Comparison of ENCODE assay signal across 15 cellular contexts in genomic region chr17:2357931-2358434, GRCh38. TPM values are rescaled to one million over a fixed set of nuclear protein-coding genes. Genes with fewer than 3 reads are reported as not detected.
A peak's percentile ranks its signal among the peaks of the same experiment; 100 is the strongest.
DNase-seq lines count a peak whose midpoint lies in the region; ATAC-seq and TF ChIP-seq lines count a peak whose summit lies in the region.
"Had no signal": no experiment of that assay in that cellular context is flagged by ENCODE, and none has a peak within 500 bp of the region (broad histone marks: within the 10 kb centered on the region; RNA-seq: fewer than 3 reads in every experiment).

No MANE protein-coding gene starts in this region.

- H3K9ac ChIP-seq in IMR-90 (ENCODE audit: low read depth, low read length) (no peak overlapping the region), mesenchymal stem cell (ENCODE audit: low read length) (no peak overlapping the region)
- H3K9ac ChIP-seq: GM23248 had no signal

- DNase-seq in CD14-positive monocyte (ENCODE audit: low spot score) (peak; percentile 12), IMR-90 (no peak), mesenchymal stem cell (no peak), transverse colon (no peak), iPS-NIHi7 (ENCODE audit: extremely low spot score) (no peak), NCI-H2029 treated with DMSO at 0.1 percent for 48 hours (lab: John Stamatoyannopoulos, UW) (no peak)
- DNase-seq: BE2C; Caco-2; CD8-positive, alpha-beta memory T cell; DMS53; GF-D8; GM23248; H7 had no signal

- H4K20me1 ChIP-seq in IMR-90 (ENCODE audit: insufficient read depth, low read length), result peaks cover 32% of the 10 kb centered on the region

- intact Hi-C loops in CD14-positive monocyte (cut with micrococcal nuclease), result no loop called here
- intact Hi-C loops in IMR-90 (cut with micrococcal nuclease), result no loop called here
- intact Hi-C loops in transverse colon (cut with DNase I; ENCODE audit: low total_unique reads), result no loop called here

- H2BK12ac ChIP-seq in mesenchymal stem cell (ENCODE audit: low read length in 2 of 2), result peak overlapping the region in 1 of 2 experiments; percentile 66

- H3K27ac Mint-ChIP-seq in CD14-positive monocyte (peak overlapping the region in 2 of 7 donors; percentile 46 to 69), brain (peak overlapping the region in 3 of 5 experiments; percentile 26 to 75 (median 48))
- H3K27ac Mint-ChIP-seq: CD8-positive, alpha-beta memory T cell; IgD-negative memory B cell had no signal

- H3K36me3 Mint-ChIP-seq in CD14-positive monocyte (peaks cover 8 to 18% of the 10 kb centered on the region in 2 donors), brain (peaks cover 9% of the 10 kb centered on the region)
- H3K36me3 Mint-ChIP-seq: IgD-negative memory B cell had no signal

- H2AFZ ChIP-seq in IMR-90 (replicated peaks; ENCODE audit: low read length, poor library complexity) (no peak overlapping the region), mesenchymal stem cell (ENCODE audit: low read depth, low read length) (no peak overlapping the region)
- H2AFZ ChIP-seq: GM23248 had no signal

- H3K4me1 Mint-ChIP-seq in CD14-positive monocyte (no peaks in the 10 kb centered on the region), brain (peaks cover 28% of the 10 kb centered on the region)

- no peak overlapping the region for H4K8ac ChIP-seq in IMR-90 (ENCODE audit: low read depth in 2 of 2, low read length in 2 of 2)
- no peak overlapping the region for H4K8ac ChIP-seq in mesenchymal stem cell (ENCODE audit: low read length)

- H3K27me3 ChIP-seq in IMR-90 (ENCODE audit: control insufficient read depth, insufficient read depth, low read length), result no peaks in the 10 kb centered on the region
- H3K27me3 ChIP-seq in mesenchymal stem cell (ENCODE audit: control insufficient read depth in 1 of 2, insufficient read depth in 1 of 2, low read length in 2 of 2), result no peaks in the 10 kb centered on the region
- H3K27me3 ChIP-seq in transverse colon, result no peaks in the 10 kb centered on the region
- H3K27me3 ChIP-seq: BE2C had no signal

- H3K4me2 ChIP-seq in IMR-90 (ENCODE audit: low read depth, low read length) (no peak overlapping the region), mesenchymal stem cell (ENCODE audit: low read length, poor library complexity, severe bottlenecking) (no peak overlapping the region)

- TF ChIP-seq RAD21 in IMR-90 (IDR thresholded peaks at IDR 0.05; ENCODE audit: low read length), result no peak

- H2BK20ac ChIP-seq in IMR-90 (ENCODE audit: low read depth, low read length), result peak overlapping the region; percentile 14; the same call in 1 of the 2 replicates

- dilution Hi-C loops in IMR-90 (cut with HindIII; ENCODE audit: low sequenced_read_pairs, unreplicated experiment), result no loop called here

- H3K27me3 Mint-ChIP-seq in CD14-positive monocyte (ENCODE audit: low read depth in 3 of 3) (peaks cover 0 to 4% (median 1%) of the 10 kb centered on the region in 3 donors), brain (no peaks in the 10 kb centered on the region)
- H3K27me3 Mint-ChIP-seq: IgD-negative memory B cell had no signal

- H2BK15ac ChIP-seq in IMR-90 (ENCODE audit: low read depth, low read length) (no peak overlapping the region), mesenchymal stem cell (ENCODE audit: low read depth, poor library complexity, severe bottlenecking) (no peak overlapping the region)

- H4K5ac ChIP-seq in IMR-90 (ENCODE audit: low read depth, low read length), result no peak overlapping the region

- 93% methylated on average over 3 of the region's 10 CpGs; no CpG with 5 or more reads in 1 of the 2 experiments for WGBS in IMR-90 (ENCODE audit: extremely low coverage in 2 of 2, insufficient read length in 1 of 2), 2 experiments
- 91% methylated on average over 10 of the region's 10 CpGs for WGBS in mesenchymal stem cell
- WGBS in transverse colon (ENCODE audit: low coverage in 1 of 2), 2 donors, result 60 to 88% methylated on average over 2 to 10 of the region's 10 CpGs

- in situ Hi-C loops in IMR-90 (cut with MboI; ENCODE audit: low sequenced_read_pairs), result no loop called here
- in situ Hi-C loops in transverse colon (cut with MboI; ENCODE audit: low pct_ligation_motif_present in 1 of 4, low pct_unique_long_range_greater_than_20kb in 1 of 4, low sequenced_read_pairs in 3 of 4), result no loop called here

- H3K9me3 Mint-ChIP-seq in CD14-positive monocyte, result peaks cover 0 to 3% (median 0%) of the 10 kb centered on the region in 7 donors
- no peaks in the 10 kb centered on the region for H3K9me3 Mint-ChIP-seq in brain
- H3K9me3 Mint-ChIP-seq: CD8-positive, alpha-beta memory T cell; IgD-negative memory B cell had no signal

- TF ChIP-seq POLR2A in IMR-90 (IDR thresholded peaks at IDR 0.05; ENCODE audit: low read depth, low read length), result no peak
- no peak for TF ChIP-seq POLR2A in transverse colon (IDR thresholded peaks at IDR 0.05)

- H3K79me1 ChIP-seq in IMR-90 (ENCODE audit: low read depth in 1 of 2, low read length in 2 of 2), result peaks cover 5 to 27% of the 10 kb centered on the region in 2 experiments; a peak in 2 of 4 replicates
- peaks cover 16% of the 10 kb centered on the region for H3K79me1 ChIP-seq in mesenchymal stem cell (replicated peaks; ENCODE audit: low read length, poor library complexity, severe bottlenecking)

- H2BK5ac ChIP-seq in IMR-90 (ENCODE audit: low read depth, low read length, poor library complexity, severe bottlenecking) (no peak overlapping the region), mesenchymal stem cell (ENCODE audit: low read depth, low read length, poor library complexity, severe bottlenecking) (no peak overlapping the region)

- H3K23ac ChIP-seq in IMR-90 (ENCODE audit: low read depth, low read length) (no peak overlapping the region), mesenchymal stem cell (ENCODE audit: low read length in 2 of 2) (no peak overlapping the region)

- H2BK120ac ChIP-seq in IMR-90 (ENCODE audit: low read depth, low read length) (no peak overlapping the region), mesenchymal stem cell (ENCODE audit: low read depth, low read length) (no peak overlapping the region)

- no peak overlapping the region for H3K18ac ChIP-seq in IMR-90 (ENCODE audit: low read depth, low read length)
- H3K18ac ChIP-seq in mesenchymal stem cell (ENCODE audit: low read depth in 1 of 2, low read length in 2 of 2), result no peak overlapping the region

- no TSS peak for BruUV-seq in IMR-90 (replicated peaks; lab: Mats Ljungman, UMichigan)

- peak overlapping the region; percentile 13 for H2AK5ac ChIP-seq in IMR-90 (ENCODE audit: low read depth, low read length)
- H2AK5ac ChIP-seq in mesenchymal stem cell (ENCODE audit: low read length, severe bottlenecking), result peak overlapping the region; percentile 92

- H3K4ac ChIP-seq in IMR-90 (ENCODE audit: low read depth, low read length) (no peak overlapping the region), mesenchymal stem cell (ENCODE audit: low read depth in 1 of 2, low read length in 2 of 2) (no peak overlapping the region)

- POLR2A ChIA-PET in IMR-90 (lab: Charles Lee; ENCODE audit: unreplicated experiment), result no interaction called here

- TF ChIP-seq CTCF in CD14-positive monocyte (IDR thresholded peaks at IDR 0.05) (no peak), IMR-90 (conservative IDR thresholded peaks at IDR 0.05; ENCODE audit: low read depth, low read length) (no peak), brain (conservative IDR thresholded peaks at IDR 0.05) (no peak), transverse colon (IDR thresholded peaks at IDR 0.05) (no peak)

- H3K9me3 ChIP-seq in IMR-90 (ENCODE audit: control insufficient read depth, insufficient read depth, low read length) (no peaks in the 10 kb centered on the region), mesenchymal stem cell (ENCODE audit: control insufficient read depth, low read length) (no peaks in the 10 kb centered on the region), transverse colon (no peaks in the 10 kb centered on the region)
- H3K9me3 ChIP-seq: BE2C, Caco-2 had no signal

- no peak overlapping the region for H3K27ac ChIP-seq in IMR-90 (ENCODE audit: insufficient read depth, low read length)
- no peak overlapping the region for H3K27ac ChIP-seq in mesenchymal stem cell (ENCODE audit: low read length, poor library complexity, severe bottlenecking)
- no peak overlapping the region for H3K27ac ChIP-seq in transverse colon
- H3K27ac ChIP-seq: GM23248 had no signal

- H3K4me3 Mint-ChIP-seq in CD14-positive monocyte (no peak overlapping the region), brain (no peak overlapping the region)
- H3K4me3 Mint-ChIP-seq: CD8-positive, alpha-beta memory T cell; IgD-negative memory B cell had no signal

- no peak overlapping the region for H2AK9ac ChIP-seq in IMR-90 (replicated peaks; ENCODE audit: low read depth, low read length, poor library complexity)

- no peak for ATAC-seq in IMR-90 (ENCODE audit: low read depth)

- peaks cover 23% of the 10 kb centered on the region for H3K9me1 ChIP-seq in IMR-90 (ENCODE audit: insufficient read depth, low read length)

- no peak overlapping the region for H3K14ac ChIP-seq in IMR-90 (replicated peaks; ENCODE audit: low read depth, low read length)
- peak overlapping the region in 1 of 2 experiments; percentile 41 for H3K14ac ChIP-seq in mesenchymal stem cell (ENCODE audit: low read length in 2 of 2)

- CTCF ChIA-PET in IMR-90 (lab: Yijun Ruan, JAX), result interaction anchor here (0.5 to 0.6 kb wide), 2 partner anchors 16 to 1182 kb away, joined by 3 to 4 read pairs; no protein-coding TSS in a partner anchor

- no peak for TF ChIP-seq EP300 in transverse colon (IDR thresholded peaks at IDR 0.05; ENCODE audit: low read depth)

- H3K56ac ChIP-seq in IMR-90 (ENCODE audit: extremely low read depth, insufficient read depth, low read length), result no peak overlapping the region

- H3K4me1 ChIP-seq in IMR-90 (ENCODE audit: control insufficient read depth, insufficient read depth, low read length), result peaks cover 8% of the 10 kb centered on the region
- H3K4me1 ChIP-seq in mesenchymal stem cell (ENCODE audit: control insufficient read depth, insufficient read depth, low read depth, low read length), result peaks cover 25% of the 10 kb centered on the region
- peaks cover 0 to 8% (median 0%) of the 10 kb centered on the region in 4 donors for H3K4me1 ChIP-seq in transverse colon
- H3K4me1 ChIP-seq: BE2C had no signal

- H3K36me3 ChIP-seq in IMR-90 (ENCODE audit: control insufficient read depth, insufficient read depth, low read length), result peaks cover 11% of the 10 kb centered on the region
- H3K36me3 ChIP-seq in mesenchymal stem cell (ENCODE audit: control insufficient read depth in 1 of 2, insufficient read depth in 2 of 2, low read depth in 1 of 2, low read length in 2 of 2), result peaks cover 15 to 30% of the 10 kb centered on the region in 2 experiments
- H3K36me3 ChIP-seq in transverse colon, result no peaks in the 10 kb centered on the region
- H3K36me3 ChIP-seq: BE2C had no signal

- no peak overlapping the region for H3K4me3 ChIP-seq in IMR-90 (ENCODE audit: insufficient read depth, low read depth, low read length)
- H3K4me3 ChIP-seq in mesenchymal stem cell (ENCODE audit: insufficient read depth in 1 of 2, low read depth in 1 of 2, low read length in 2 of 2), result no peak overlapping the region
- no peak overlapping the region for H3K4me3 ChIP-seq in transverse colon
- H3K4me3 ChIP-seq: GM23248 had no signal

- H4K91ac ChIP-seq in IMR-90 (ENCODE audit: insufficient read depth, low read depth, low read length) (no peak overlapping the region), mesenchymal stem cell (ENCODE audit: low read length) (peak overlapping the region; percentile 54)

RNA-seq across cellular contexts. Expression of gene SGSM2, which starts 20.7 kb away (rescaled TPM):
- polyA plus RNA-seq in CD14-positive monocyte, result 1 to 10 TPM; 3.0 to 3.5 TPM
- 12.2 and 13.6 TPM in 2 replicates for total RNA-seq in IMR-90 (2012; rRNA removed)
- 79.6 and 81.2 TPM in 2 replicates for polyA plus RNA-seq in IMR-90 (2012; rRNA removed)
- polyA plus RNA-seq in IMR-90 (2012; cell fraction: cytosol; rRNA removed), result 30.9 and 35.6 TPM in 2 replicates
- polyA plus RNA-seq in IMR-90 (2012; cell fraction: nucleus; rRNA removed; ENCODE audit: low replicate concordance), result 390 and 704 TPM in 2 replicates
- polyA plus RNA-seq in brain (ENCODE audit: insufficient read depth, low read depth, low replicate concordance), result 56.3 TPM
- 39.7 TPM for polyA plus RNA-seq in mesenchymal stem cell (2013, experiment 1 of 2)
- polyA plus RNA-seq in mesenchymal stem cell (2013, experiment 2 of 2), result 36.3 TPM
- 100 to 1,000 TPM in 1 of 4 donors, 10 to 100 TPM in 3; 41.0 to 148 (median 70.0) TPM for total RNA-seq in transverse colon

RNA-seq across cellular contexts. Expression of gene TSR1, which starts 21.7 kb away (rescaled TPM):
- polyA plus RNA-seq in CD14-positive monocyte, result 1 to 10 TPM; 8.1 to 9.3 TPM
- 72.6 and 79.2 TPM in 2 replicates for total RNA-seq in IMR-90 (2012; rRNA removed)
- polyA plus RNA-seq in IMR-90 (2012; rRNA removed), result 21.0 and 22.6 TPM in 2 replicates
- 7.4 and 11.3 TPM in 2 replicates for polyA plus RNA-seq in IMR-90 (2012; cell fraction: cytosol; rRNA removed)
- polyA plus RNA-seq in IMR-90 (2012; cell fraction: nucleus; rRNA removed; ENCODE audit: low replicate concordance), result 17.2 and 31.2 TPM in 2 replicates
- polyA plus RNA-seq in brain (ENCODE audit: insufficient read depth, low read depth, low replicate concordance), result 15.9 TPM
- 13.3 TPM for polyA plus RNA-seq in mesenchymal stem cell (2013, experiment 1 of 2)
- polyA plus RNA-seq in mesenchymal stem cell (2013, experiment 2 of 2), result 12.6 TPM
- 10 to 100 TPM in 2 of 4 donors, 1 to 10 TPM in 2; 3.0 to 18.9 (median 14.4) TPM for total RNA-seq in transverse colon

RNA-seq across cellular contexts. Expression of gene MNT, which starts 42.9 kb away (rescaled TPM):
- polyA plus RNA-seq in CD14-positive monocyte (1 to 10 TPM in 1 of 2 donors, under 1 TPM in 1; 0.28 to 1.3 TPM), IMR-90 (2012; rRNA removed) (8.3 and 9.4 TPM in 2 replicates), brain (ENCODE audit: insufficient read depth, low read depth, low replicate concordance) (17.4 TPM)
- total RNA-seq in IMR-90 (2012; rRNA removed) (1.4 and 1.9 TPM in 2 replicates), transverse colon (10 to 100 TPM; 13.7 to 27.7 (median 20.9) TPM)
- polyA plus RNA-seq in IMR-90 (2012; cell fraction: cytosol; rRNA removed), result 7.6 and 9.5 TPM in 2 replicates
- polyA plus RNA-seq in IMR-90 (2012; cell fraction: nucleus; rRNA removed; ENCODE audit: low replicate concordance), result 48.6 and 60.0 TPM in 2 replicates
- 21.1 TPM for polyA plus RNA-seq in mesenchymal stem cell (2013, experiment 1 of 2)
- 19.7 TPM for polyA plus RNA-seq in mesenchymal stem cell (2013, experiment 2 of 2)

RNA-seq across cellular contexts. Expression of gene SRR, which starts 54.2 kb away (rescaled TPM):
- polyA plus RNA-seq in CD14-positive monocyte, result 1 to 10 TPM; 3.7 to 5.7 TPM
- 38.0 and 52.7 TPM in 2 replicates for total RNA-seq in IMR-90 (2012; rRNA removed)
- polyA plus RNA-seq in IMR-90 (2012; rRNA removed), result 13.1 and 14.5 TPM in 2 replicates
- 11.2 and 12.0 TPM in 2 replicates for polyA plus RNA-seq in IMR-90 (2012; cell fraction: cytosol; rRNA removed)
- polyA plus RNA-seq in IMR-90 (2012; cell fraction: nucleus; rRNA removed; ENCODE audit: low replicate concordance), result 2.8 and 8.8 TPM in 2 replicates
- polyA plus RNA-seq in brain (ENCODE audit: insufficient read depth, low read depth, low replicate concordance), result 41.0 TPM
- 12.2 TPM for polyA plus RNA-seq in mesenchymal stem cell (2013, experiment 1 of 2)
- 10.6 TPM for polyA plus RNA-seq in mesenchymal stem cell (2013, experiment 2 of 2)
- 10 to 100 TPM in 2 of 4 donors, under 1 TPM in 1, not detected in 1; 0.40 to 23.1 (median 12.1) TPM for total RNA-seq in transverse colon

RNA-seq across cellular contexts. Expression of gene SMG6, which starts 54.4 kb away (rescaled TPM):
- polyA plus RNA-seq in CD14-positive monocyte (1 to 10 TPM in 1 of 2 donors, under 1 TPM in 1; 0.67 to 1.1 TPM), IMR-90 (2012; rRNA removed) (23.5 and 30.3 TPM in 2 replicates), brain (ENCODE audit: insufficient read depth, low read depth, low replicate concordance) (41.3 TPM)
- total RNA-seq in IMR-90 (2012; rRNA removed) (16.3 and 18.9 TPM in 2 replicates), transverse colon (100 to 1,000 TPM in 1 of 4 donors, 10 to 100 TPM in 3; 28.6 to 112 (median 39.1) TPM)
- polyA plus RNA-seq in IMR-90 (2012; cell fraction: cytosol; rRNA removed), result 17.7 and 31.5 TPM in 2 replicates
- 32.6 and 45.9 TPM in 2 replicates for polyA plus RNA-seq in IMR-90 (2012; cell fraction: nucleus; rRNA removed; ENCODE audit: low replicate concordance)
- 25.3 TPM for polyA plus RNA-seq in mesenchymal stem cell (2013, experiment 1 of 2)
- 25.6 TPM for polyA plus RNA-seq in mesenchymal stem cell (2013, experiment 2 of 2)

Comparison
In these comparisons a context has a peak if more than half of its experiments do, and no peak if none do; other contexts are left out.
1. RNA of gene SGSM2, which starts 20.7 kb away (polyA plus RNA-seq): 30.9 to 704 TPM in IMR-90 and 56.3 TPM in brain (single experiment); 3.0 to 3.5 TPM in CD14-positive monocyte; every median in the first group is over 4 times any median in the second.